Comparison of ENCODE assay signal across 1 cellular context in the genomic region with DNA sequence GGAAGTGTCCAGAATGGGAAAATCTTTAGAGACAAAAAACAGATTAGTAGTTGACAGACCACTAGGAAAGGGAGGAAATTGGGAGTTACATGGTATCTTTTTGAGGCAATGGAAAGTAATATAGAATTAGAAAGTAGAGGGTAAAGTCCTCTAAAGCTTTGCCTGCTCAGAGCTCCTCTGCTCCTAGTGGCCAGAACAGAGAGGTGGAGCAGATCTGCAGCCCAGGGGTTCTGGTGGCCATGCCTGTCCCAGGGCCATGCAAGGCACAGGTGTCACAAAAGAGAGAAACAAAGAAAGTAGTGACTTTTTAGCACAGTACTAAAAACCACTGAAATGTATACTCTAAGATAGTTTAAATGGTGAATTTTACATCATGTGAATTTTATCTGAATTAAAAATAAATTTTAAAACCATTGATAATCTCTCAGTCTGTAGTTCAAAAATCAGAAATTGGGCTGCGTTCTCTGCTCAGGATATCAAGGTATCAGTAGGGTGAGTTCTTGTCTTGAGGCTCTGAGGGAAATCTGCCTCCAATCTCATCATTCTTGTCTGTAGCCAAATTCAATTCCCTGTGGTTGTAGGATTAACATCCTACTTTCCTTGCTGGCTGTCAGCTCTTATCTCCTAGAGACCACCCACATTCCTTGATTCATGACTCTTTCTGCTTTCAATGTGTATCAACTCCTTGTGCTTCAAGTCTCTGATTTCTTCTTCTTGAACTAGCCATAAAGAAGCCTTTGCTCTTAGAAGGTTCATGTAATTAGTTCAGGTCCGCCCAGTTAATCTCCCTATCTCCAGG.
TF ChIP-seq lines count a peak whose summit lies in the region.

No MANE protein-coding gene starts in this region.

TF ChIP-seq in H1, 55 proteins besides CTCF, POLR2A, EP300 and RAD21:
- TF ChIP-seq CTBP2 (IDR thresholded peaks at IDR 0.05; ENCODE audit: borderline replicate concordance, insufficient read depth, insufficient read length, low read length) (no peak), NANOG (IDR thresholded peaks at IDR 0.05; ENCODE audit: insufficient read depth, low read depth, low read length, poor library complexity, severe bottlenecking) (no peak), RXRA (IDR thresholded peaks at IDR 0.05; ENCODE audit: insufficient read depth, low read depth, low read length) (no peak), ASH2L (IDR thresholded peaks at IDR 0.05; ENCODE audit: low read length) (no peak), EGR1 (IDR thresholded peaks at IDR 0.05; ENCODE audit: borderline replicate concordance, low read depth, low read length) (no peak), RFX5 (IDR thresholded peaks at IDR 0.05; ENCODE audit: borderline replicate concordance, low read depth, low read length) (no peak), SRF (IDR thresholded peaks at IDR 0.05; ENCODE audit: low read depth, low read length) (no peak), YY1 (IDR thresholded peaks at IDR 0.05; ENCODE audit: low read depth, low read length) (no peak), FOSL1 (IDR thresholded peaks at IDR 0.05; ENCODE audit: insufficient read depth, low read depth, low read length) (no peak), KDM5A (IDR thresholded peaks at IDR 0.05; ENCODE audit: low read length) (no peak), BCL11A (IDR thresholded peaks at IDR 0.05; ENCODE audit: low read depth in 2 of 2, low read length in 2 of 2) (no peak), GABPA (IDR thresholded peaks at IDR 0.05; ENCODE audit: borderline replicate concordance, insufficient read depth, low read length) (no peak), NRF1 (IDR thresholded peaks at IDR 0.05; ENCODE audit: low read depth, low read length) (no peak)
- TF ChIP-seq, protein P1, sequence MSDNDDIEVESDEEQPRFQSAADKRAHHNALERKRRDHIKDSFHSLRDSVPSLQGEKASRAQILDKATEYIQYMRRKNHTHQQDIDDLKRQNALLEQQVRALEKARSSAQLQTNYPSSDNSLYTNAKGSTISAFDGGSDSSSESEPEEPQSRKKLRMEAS (IDR thresholded peaks at IDR 0.05) = no peak
